1 cellular context compared by ENCODE assay signal in the genomic region with DNA sequence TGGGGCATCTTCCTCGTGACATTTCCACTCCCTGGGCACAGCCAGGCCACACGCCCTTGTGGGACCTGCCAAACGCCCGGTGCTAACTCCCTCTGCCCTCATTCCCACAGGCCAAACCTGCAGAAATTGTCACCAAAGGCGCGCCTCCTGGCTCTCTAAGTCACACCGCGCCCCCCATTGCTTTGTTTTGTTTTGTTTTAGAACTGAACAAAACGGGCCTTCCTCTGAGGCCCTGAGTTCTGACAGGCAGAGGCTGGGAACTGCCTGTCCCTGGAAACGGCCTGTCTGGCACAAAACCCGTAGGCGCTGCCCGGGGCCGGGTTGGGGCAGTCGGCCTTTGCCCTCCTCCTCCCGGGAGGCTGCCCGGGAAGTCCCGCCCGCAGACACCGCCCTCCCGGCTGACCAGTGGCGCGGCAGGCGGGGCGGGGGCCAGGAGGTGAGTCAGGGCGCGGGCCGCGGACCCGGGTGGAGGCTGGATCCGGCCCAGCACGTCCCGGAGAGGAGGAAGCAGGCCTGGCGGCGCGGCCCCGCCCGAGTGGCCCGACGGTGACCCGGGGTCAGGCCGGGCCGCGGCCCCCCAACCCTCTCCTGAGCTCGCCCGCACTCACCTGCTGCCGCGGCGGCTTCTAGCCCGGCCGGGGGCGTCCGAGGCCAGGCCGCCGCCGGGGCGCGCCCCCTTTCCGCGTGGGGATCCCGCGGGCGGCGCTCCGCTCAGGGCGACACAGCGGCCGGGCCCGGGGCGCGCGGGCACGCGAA.
TF ChIP-seq lines count a peak whose summit lies in the region.

No MANE protein-coding gene starts in this region.

TF ChIP-seq in HepG2, 621 proteins besides CTCF, POLR2A, EP300 and RAD21 (continued from another document):
- peak; percentile 88 for TF ChIP-seq MED8 (CRISPR knock-in tag; IDR thresholded peaks at IDR 0.05; ENCODE audit: insufficient replicate concordance)
- TF ChIP-seq, protein P1, sequence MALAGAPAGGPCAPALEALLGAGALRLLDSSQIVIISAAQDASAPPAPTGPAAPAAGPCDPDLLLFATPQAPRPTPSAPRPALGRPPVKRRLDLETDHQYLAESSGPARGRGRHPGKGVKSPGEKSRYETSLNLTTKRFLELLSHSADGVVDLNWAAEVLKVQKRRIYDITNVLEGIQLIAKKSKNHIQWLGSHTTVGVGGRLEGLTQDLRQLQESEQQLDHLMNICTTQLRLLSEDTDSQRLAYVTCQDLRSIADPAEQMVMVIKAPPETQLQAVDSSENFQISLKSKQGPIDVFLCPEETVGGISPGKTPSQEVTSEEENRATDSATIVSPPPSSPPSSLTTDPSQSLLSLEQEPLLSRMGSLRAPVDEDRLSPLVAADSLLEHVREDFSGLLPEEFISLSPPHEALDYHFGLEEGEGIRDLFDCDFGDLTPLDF (CRISPR knock-in tag; IDR thresholded peaks at IDR 0.05): peak; percentile 49; the same call in 1 of the 2 replicates
- TF ChIP-seq FOXO1 (CRISPR knock-in tag; IDR thresholded peaks at IDR 0.05): peak; percentile 53; the same call in 1 of the 2 replicates
- peak; percentile 99 for TF ChIP-seq ZNF430 (CRISPR knock-in tag; IDR thresholded peaks at IDR 0.05)
- TF ChIP-seq HDAC1 (CRISPR knock-in tag; IDR thresholded peaks at IDR 0.05): peak; percentile 84
- no peak for TF ChIP-seq ZNF256 (CRISPR knock-in tag; conservative IDR thresholded peaks at IDR 0.05)
- TF ChIP-seq, protein P2, sequence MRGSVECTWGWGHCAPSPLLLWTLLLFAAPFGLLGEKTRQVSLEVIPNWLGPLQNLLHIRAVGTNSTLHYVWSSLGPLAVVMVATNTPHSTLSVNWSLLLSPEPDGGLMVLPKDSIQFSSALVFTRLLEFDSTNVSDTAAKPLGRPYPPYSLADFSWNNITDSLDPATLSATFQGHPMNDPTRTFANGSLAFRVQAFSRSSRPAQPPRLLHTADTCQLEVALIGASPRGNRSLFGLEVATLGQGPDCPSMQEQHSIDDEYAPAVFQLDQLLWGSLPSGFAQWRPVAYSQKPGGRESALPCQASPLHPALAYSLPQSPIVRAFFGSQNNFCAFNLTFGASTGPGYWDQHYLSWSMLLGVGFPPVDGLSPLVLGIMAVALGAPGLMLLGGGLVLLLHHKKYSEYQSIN (CRISPR knock-in tag; IDR thresholded peaks at IDR 0.05; ENCODE audit: borderline replicate concordance): no peak
- 0 out of 2 replicates have a peak, but pooled peaks have one; percentile 40 for TF ChIP-seq SATB2 (CRISPR knock-in tag; IDR thresholded peaks at IDR 0.05)
- TF ChIP-seq FOSL1 (CRISPR knock-in tag; IDR thresholded peaks at IDR 0.05; ENCODE audit: borderline replicate concordance): peak; percentile 62; the same call in 1 of the 2 replicates
- TF ChIP-seq ERF (CRISPR knock-in tag; IDR thresholded peaks at IDR 0.05): peak; percentile 71; the same call in 1 of the 2 replicates
- no peak for TF ChIP-seq CREM (IDR thresholded peaks at IDR 0.05)
- no peak for TF ChIP-seq CREM (CRISPR knock-in tag; IDR thresholded peaks at IDR 0.05)
- TF ChIP-seq NR2F1 (CRISPR knock-in tag; IDR thresholded peaks at IDR 0.05): peak; percentile 63 to 80
- TF ChIP-seq SIN3A (IDR thresholded peaks at IDR 0.05; ENCODE audit: borderline replicate concordance, low read depth, low read length): peak; percentile 55; the same call in 1 of the 2 replicates
- no peak for TF ChIP-seq PCBP2 (optimal IDR thresholded peaks at IDR 0.05; ENCODE audit: low read depth, low read length, poor library complexity, severe bottlenecking)
- TF ChIP-seq, protein P3, sequence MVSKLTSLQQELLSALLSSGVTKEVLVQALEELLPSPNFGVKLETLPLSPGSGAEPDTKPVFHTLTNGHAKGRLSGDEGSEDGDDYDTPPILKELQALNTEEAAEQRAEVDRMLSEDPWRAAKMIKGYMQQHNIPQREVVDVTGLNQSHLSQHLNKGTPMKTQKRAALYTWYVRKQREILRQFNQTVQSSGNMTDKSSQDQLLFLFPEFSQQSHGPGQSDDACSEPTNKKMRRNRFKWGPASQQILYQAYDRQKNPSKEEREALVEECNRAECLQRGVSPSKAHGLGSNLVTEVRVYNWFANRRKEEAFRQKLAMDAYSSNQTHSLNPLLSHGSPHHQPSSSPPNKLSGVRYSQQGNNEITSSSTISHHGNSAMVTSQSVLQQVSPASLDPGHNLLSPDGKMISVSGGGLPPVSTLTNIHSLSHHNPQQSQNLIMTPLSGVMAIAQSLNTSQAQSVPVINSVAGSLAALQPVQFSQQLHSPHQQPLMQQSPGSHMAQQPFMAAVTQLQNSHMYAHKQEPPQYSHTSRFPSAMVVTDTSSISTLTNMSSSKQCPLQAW (CRISPR knock-in tag; IDR thresholded peaks at IDR 0.05): peak; percentile 78
- no peak for TF ChIP-seq TCF12 (IDR thresholded peaks at IDR 0.05)
- peak; percentile 83 for TF ChIP-seq TCF12 (CRISPR knock-in tag; IDR thresholded peaks at IDR 0.05)
- 0 out of 2 replicates have a peak, but pooled peaks have one; percentile 24 for TF ChIP-seq MIER2 (CRISPR knock-in tag; IDR thresholded peaks at IDR 0.05)
- 0 out of 2 replicates have a peak, but pooled peaks have one; percentile 37 for TF ChIP-seq ZNF296 (CRISPR knock-in tag; conservative IDR thresholded peaks at IDR 0.05)
- TF ChIP-seq ESRRA (CRISPR knock-in tag; IDR thresholded peaks at IDR 0.05; ENCODE audit: low read depth): peak; percentile 55; the same call in 1 of the 2 replicates
- peak; percentile 65 for TF ChIP-seq TBX2 (CRISPR knock-in tag; IDR thresholded peaks at IDR 0.05; ENCODE audit: borderline replicate concordance)
- TF ChIP-seq, protein P4, sequence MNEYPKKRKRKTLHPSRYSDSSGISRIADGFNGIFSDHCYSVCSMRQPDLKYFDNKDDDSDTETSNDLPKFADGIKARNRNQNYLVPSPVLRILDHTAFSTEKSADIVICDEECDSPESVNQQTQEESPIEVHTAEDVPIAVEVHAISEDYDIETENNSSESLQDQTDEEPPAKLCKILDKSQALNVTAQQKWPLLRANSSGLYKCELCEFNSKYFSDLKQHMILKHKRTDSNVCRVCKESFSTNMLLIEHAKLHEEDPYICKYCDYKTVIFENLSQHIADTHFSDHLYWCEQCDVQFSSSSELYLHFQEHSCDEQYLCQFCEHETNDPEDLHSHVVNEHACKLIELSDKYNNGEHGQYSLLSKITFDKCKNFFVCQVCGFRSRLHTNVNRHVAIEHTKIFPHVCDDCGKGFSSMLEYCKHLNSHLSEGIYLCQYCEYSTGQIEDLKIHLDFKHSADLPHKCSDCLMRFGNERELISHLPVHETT (CRISPR knock-in tag; conservative IDR thresholded peaks at IDR 0.05): peak; percentile 69; the same call in 1 of the 2 replicates
- no peak for TF ChIP-seq PTBP1 (IDR thresholded peaks at IDR 0.05; ENCODE audit: low read depth, low read length, poor library complexity, severe bottlenecking)
- no peak for TF ChIP-seq LCORL (IDR thresholded peaks at IDR 0.05)
- TF ChIP-seq LCORL (CRISPR knock-in tag; IDR thresholded peaks at IDR 0.05): peak; percentile 88
- TF ChIP-seq ZNF556 (CRISPR knock-in tag; IDR thresholded peaks at IDR 0.05; ENCODE audit: borderline replicate concordance): 0 out of 2 replicates have a peak, but pooled peaks have one; percentile 68
- peak; percentile 81 for TF ChIP-seq HNF4A (CRISPR knock-in tag; IDR thresholded peaks at IDR 0.05)
- TF ChIP-seq, protein P5, sequence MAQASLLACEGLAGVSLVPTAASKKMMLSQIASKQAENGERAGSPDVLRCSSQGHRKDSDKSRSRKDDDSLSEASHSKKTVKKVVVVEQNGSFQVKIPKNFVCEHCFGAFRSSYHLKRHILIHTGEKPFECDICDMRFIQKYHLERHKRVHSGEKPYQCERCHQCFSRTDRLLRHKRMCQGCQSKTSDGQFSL (CRISPR knock-in tag; IDR thresholded peaks at IDR 0.05): 0 out of 2 replicates have a peak, but pooled peaks have one; percentile 12
- TF ChIP-seq, protein P6, sequence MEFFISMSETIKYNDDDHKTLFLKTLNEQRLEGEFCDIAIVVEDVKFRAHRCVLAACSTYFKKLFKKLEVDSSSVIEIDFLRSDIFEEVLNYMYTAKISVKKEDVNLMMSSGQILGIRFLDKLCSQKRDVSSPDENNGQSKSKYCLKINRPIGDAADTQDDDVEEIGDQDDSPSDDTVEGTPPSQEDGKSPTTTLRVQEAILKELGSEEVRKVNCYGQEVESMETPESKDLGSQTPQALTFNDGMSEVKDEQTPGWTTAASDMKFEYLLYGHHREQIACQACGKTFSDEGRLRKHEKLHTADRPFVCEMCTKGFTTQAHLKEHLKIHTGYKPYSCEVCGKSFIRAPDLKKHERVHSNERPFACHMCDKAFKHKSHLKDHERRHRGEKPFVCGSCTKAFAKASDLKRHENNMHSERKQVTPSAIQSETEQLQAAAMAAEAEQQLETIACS (CRISPR knock-in tag; IDR thresholded peaks at IDR 0.05): no peak; the same call in 1 of the 2 replicates
- TF ChIP-seq, protein P7, sequence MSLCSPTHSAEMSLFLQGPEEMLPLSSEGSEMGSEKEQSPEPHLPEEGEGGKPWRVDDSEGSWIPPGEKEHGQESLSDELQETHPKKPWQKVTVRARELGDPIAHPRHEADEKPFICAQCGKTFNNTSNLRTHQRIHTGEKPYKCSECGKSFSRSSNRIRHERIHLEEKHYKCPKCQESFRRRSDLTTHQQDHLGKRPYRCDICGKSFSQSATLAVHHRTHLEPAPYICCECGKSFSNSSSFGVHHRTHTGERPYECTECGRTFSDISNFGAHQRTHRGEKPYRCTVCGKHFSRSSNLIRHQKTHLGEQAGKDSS (CRISPR knock-in tag; IDR thresholded peaks at IDR 0.05; ENCODE audit: borderline replicate concordance, low read depth): peak; percentile 78
